8 cellular contexts compared by ENCODE assay signal in genomic region chr15:50051811-50052419, GRCh38.
DNase-seq lines count a peak whose midpoint lies in the region; ATAC-seq lines count a peak whose summit lies in the region.

No MANE protein-coding gene starts in this region.

- peak; percentile 31 for ATAC-seq in left ventricle myocardium superior
- ATAC-seq in HG03280 (IDR thresholded peaks at IDR 0.05; ENCODE audit: unreplicated experiment): no peak

- H3K4me3 ChIP-seq in adipocyte (ENCODE audit: low read length): no peak overlapping the region

- peak; percentile 50 for DNase-seq in A172 (ENCODE audit: low spot score)
- DNase-seq in GDM1 (lab: John Stamatoyannopoulos, UW): peak; percentile 9
- peak; percentile 5 for DNase-seq in NCI-H2171 (lab: John Stamatoyannopoulos, UW)
- peak; percentile 93 for DNase-seq in adipocyte (ENCODE audit: low read depth)
- no peak for DNase-seq in left ventricle myocardium superior
- DNase-seq in retina: peak; percentile 28
- no peak for DNase-seq in epidermal melanocyte (ENCODE audit: insufficient read length, low spot score)

- peak overlapping the region; percentile 75 for H3K9ac ChIP-seq in adipocyte (ENCODE audit: low read length)

- no peaks in the 10 kb centered on the region for H3K27me3 ChIP-seq in adipocyte (replicated peaks; ENCODE audit: control insufficient read depth, insufficient read depth, low read length)

- H3K36me3 ChIP-seq in adipocyte (ENCODE audit: control insufficient read depth, insufficient read depth, low read length, severe bottlenecking): no peaks in the 10 kb centered on the region

- H3K9me3 ChIP-seq in adipocyte (ENCODE audit: control insufficient read depth, low read length): no peaks in the 10 kb centered on the region

- intact Hi-C loops in left ventricle myocardium superior (cut with micrococcal nuclease): no loop called here

- H3K4me1 ChIP-seq in adipocyte (ENCODE audit: control insufficient read depth, insufficient read depth, low read length): peaks cover 43% of the 10 kb centered on the region

Comparison
In these comparisons a context has a peak if more than half of its experiments do, and no peak if none do; other contexts are left out.
1. DNase-seq: peak in A172 (single experiment), GDM1 (single experiment), NCI-H2171 (single experiment), adipocyte (single experiment) and retina (single experiment); none in left ventricle myocardium superior (single experiment) and epidermal melanocyte (single experiment).